In genomic region chr9:4985376-4986266, GRCh38 we compare ENCODE assay signal across 8 cellular contexts. TPM values are rescaled to one million over a fixed set of nuclear protein-coding genes. Genes with fewer than 3 reads are reported as not detected.
DNase-seq lines count a peak whose midpoint lies in the region; ATAC-seq and TF ChIP-seq lines count a peak whose summit lies in the region.

No MANE protein-coding gene starts in this region.

- H3K27me3 Mint-ChIP-seq in naive thymus-derived CD4-positive, alpha-beta T cell, result no peaks in the 10 kb centered on the region

- DNase-seq in GM03348 (ENCODE audit: low spot score), result peak; percentile 34
- peak; percentile 81 for DNase-seq in NCI-H69 (lab: John Stamatoyannopoulos, UW)
- DNase-seq in activated effector memory CD4-positive, alpha-beta T cell treated with Interleukin-2 at 50 U/mL for 16 hours, result peak; percentile 19
- peak; percentile 43 for DNase-seq in fibroblast of pulmonary artery (ENCODE audit: low read depth)
- peak in 6 of 9 donors; percentile 22 to 46 (median 32) for DNase-seq in naive thymus-derived CD4-positive, alpha-beta T cell

- no peaks in the 10 kb centered on the region for H3K9me3 ChIP-seq in naive thymus-derived CD4-positive, alpha-beta T cell (ENCODE audit: control insufficient read depth in 2 of 3, low read length in 3 of 3)

- POLR2A ChIA-PET in naive thymus-derived CD4-positive, alpha-beta T cell (lab: Charles Lee), result interaction anchor here (0.9 to 2.6 kb wide), 6 partner anchors 193 to 1459 kb away, joined by 3 to 13 read pairs (median 4); partner anchors contain the start of gene RCL1

- peaks cover 19 to 33% (median 25%) of the 10 kb centered on the region in 7 donors for H3K4me1 Mint-ChIP-seq in naive thymus-derived CD4-positive, alpha-beta T cell

- TF ChIP-seq CTCF in fibroblast of pulmonary artery (IDR thresholded peaks at IDR 0.05; ENCODE audit: low read length, missing control alignments), result no peak

- peaks cover 0 to 4% (median 0%) of the 10 kb centered on the region in 3 experiments for H3K36me3 ChIP-seq in naive thymus-derived CD4-positive, alpha-beta T cell (ENCODE audit: control insufficient read depth in 2 of 3, insufficient read depth in 3 of 3, low read length in 3 of 3)
- no peaks in the 10 kb centered on the region for H3K36me3 ChIP-seq in urinary bladder (ENCODE audit: insufficient read depth)

- intact Hi-C loops in naive thymus-derived CD4-positive, alpha-beta T cell (cut with micrococcal nuclease), result loop anchor here (1.0 to 10.0 kb wide), 23 partner anchors 49 to 1772 kb away; partner anchors contain the start of genes AK3 (in 2 of the 2), CDC37L1 (in 2 of the 2), RCL1 (in 2 of the 2) and RIC1 (in 2 of the 2)

- ATAC-seq in HG02884 (IDR thresholded peaks at IDR 0.05; ENCODE audit: unreplicated experiment), result peak; percentile 21
- ATAC-seq in naive thymus-derived CD4-positive, alpha-beta T cell, result no peak
- no peak for ATAC-seq in HG02981 (IDR thresholded peaks at IDR 0.05; ENCODE audit: unreplicated experiment)

- H3K27me3 ChIP-seq in naive thymus-derived CD4-positive, alpha-beta T cell (ENCODE audit: control insufficient read depth in 2 of 2, insufficient read depth in 2 of 2, low read length in 2 of 2), result no peaks in the 10 kb centered on the region

- under 1% methylated on average over 44 of the region's 44 CpGs for WGBS in urinary bladder

- peak overlapping the region; percentile 78 for H3K27ac ChIP-seq in naive thymus-derived CD4-positive, alpha-beta T cell (ENCODE audit: low read depth, low read length)
- peak overlapping the region; percentile 94 for H3K27ac ChIP-seq in urinary bladder (ENCODE audit: low read depth)

- H3K4me3 ChIP-seq in fibroblast of pulmonary artery (replicated peaks; ENCODE audit: low read depth, low read length) (peak overlapping the region; percentile 83), urinary bladder (ENCODE audit: low read depth, low read length) (peak overlapping the region; percentile 91)
- peak overlapping the region; percentile 52 for H3K4me3 ChIP-seq in naive thymus-derived CD4-positive, alpha-beta T cell (ENCODE audit: low read length)

- CTCF ChIA-PET in naive thymus-derived CD4-positive, alpha-beta T cell (lab: Charles Lee), result interaction anchor here (0.7 to 2.3 kb wide), 8 partner anchors 15 to 382 kb away, joined by 3 to 25 read pairs (median 4); no protein-coding TSS in a partner anchor

- H3K27ac Mint-ChIP-seq in naive thymus-derived CD4-positive, alpha-beta T cell, result peak overlapping the region; percentile 79 to 94 (median 89)

- no peaks in the 10 kb centered on the region for H3K9me3 Mint-ChIP-seq in naive thymus-derived CD4-positive, alpha-beta T cell

- H3K4me1 ChIP-seq in naive thymus-derived CD4-positive, alpha-beta T cell (ENCODE audit: control insufficient read depth in 2 of 2, insufficient read depth in 2 of 2, low read length in 2 of 2), result peaks cover 20 to 32% of the 10 kb centered on the region in 2 donors
- H3K4me1 ChIP-seq in urinary bladder (ENCODE audit: insufficient read depth), result peaks cover 2% of the 10 kb centered on the region

- H3K4me3 Mint-ChIP-seq in naive thymus-derived CD4-positive, alpha-beta T cell, result peak overlapping the region; percentile 83 to 98 (median 94)

- peaks cover 0 to 16% (median 0%) of the 10 kb centered on the region in 5 donors for H3K36me3 Mint-ChIP-seq in naive thymus-derived CD4-positive, alpha-beta T cell

RNA-seq across cellular contexts. Expression of gene JAK2, which starts 0.5 kb away (rescaled TPM):
- total RNA-seq in naive thymus-derived CD4-positive, alpha-beta T cell, result 10 to 100 TPM; 11.7 to 76.0 (median 17.5) TPM
- 1 to 10 TPM; 3.5 to 4.1 TPM for polyA plus RNA-seq in naive thymus-derived CD4-positive, alpha-beta T cell
- total RNA-seq in urinary bladder, result 52.1 TPM
- polyA plus RNA-seq in urinary bladder, result 13.7 TPM

Comparison
In these comparisons a context has a peak if more than half of its experiments do, and no peak if none do; other contexts are left out.
1. DNase-seq: peak in every context shown above with its lines; median percentile 81 in NCI-H69; 43 in fibroblast of pulmonary artery; 34 in GM03348; 32 in naive thymus-derived CD4-positive, alpha-beta T cell; 19 in activated effector memory CD4-positive, alpha-beta T cell treated with Interleukin-2 at 50 U/mL for 16 hours.